ENCODE assay signal across 9 cellular contexts in genomic region chr2:26970928-26971627, GRCh38. TPM values are rescaled to one million over a fixed set of nuclear protein-coding genes. Genes with fewer than 3 reads are reported as not detected.
DNase-seq lines count a peak whose midpoint lies in the region; ATAC-seq, FAIRE-seq and TF ChIP-seq lines count a peak whose summit lies in the region.
"Had no signal": no experiment of that assay in that cellular context is flagged by ENCODE, and none has a peak within 500 bp of the region (broad histone marks: within the 10 kb centered on the region; RNA-seq: fewer than 3 reads in every experiment).

No MANE protein-coding gene starts in this region.

- H3K27ac ChIP-seq in SJSA1 (no peak overlapping the region), endodermal cell (ENCODE audit: low read depth, low read length) (no peak overlapping the region), muscle layer of colon (ENCODE audit: low read depth, low read length) (peak overlapping the region; percentile 78)

- intact Hi-C loops in Right ventricle myocardium inferior (cut with DNase I) (loop anchor here (2.0 to 5.0 kb wide), 2 partner anchors 46 to 241 kb away; partner anchors contain the start of genes ATRAID and SLC5A6), cardiac septum (cut with DNase I) (loop anchor here (10.0 kb wide), 1 partner anchor 304 kb away; the partner anchor contains the start of gene DNAJC5G)

- H3K27ac Mint-ChIP-seq in endodermal cell: no peak overlapping the region

- peaks cover 17% of the 10 kb centered on the region for H3K4me1 ChIP-seq in SJSA1 (replicated peaks)
- H3K4me1 ChIP-seq in endodermal cell (ENCODE audit: control insufficient read depth, insufficient read depth, low read length): peaks cover 5% of the 10 kb centered on the region
- H3K4me1 ChIP-seq in muscle layer of colon (ENCODE audit: insufficient read depth, low read length): peaks cover 17% of the 10 kb centered on the region

- no peaks in the 10 kb centered on the region for H3K9me3 Mint-ChIP-seq in endodermal cell

- H3K36me3 ChIP-seq in SJSA1: no peaks in the 10 kb centered on the region
- no peaks in the 10 kb centered on the region for H3K36me3 ChIP-seq in endodermal cell (ENCODE audit: control insufficient read depth, insufficient read depth, low read length)
- H3K36me3 ChIP-seq in muscle layer of colon (ENCODE audit: insufficient read depth, low read length): no peaks in the 10 kb centered on the region

- 12 to 24% methylated on average over 5 to 34 of the region's 34 CpGs for WGBS in endodermal cell (ENCODE audit: insufficient coverage in 1 of 2, insufficient read length in 1 of 2), 2 experiments

- DNase-seq in Right ventricle myocardium inferior (ENCODE audit: missing footprints) (no peak), cardiac septum (ENCODE audit: low spot score) (no peak), SJSA1 (ENCODE audit: low read depth in 1 of 2, low spot score in 2 of 2) (no peak), endodermal cell (peak; percentile 76), urothelium cell line (ENCODE audit: low spot score) (no peak), AML-193 (lab: John Stamatoyannopoulos, UW) (no peak)

- TF ChIP-seq CTCF in endodermal cell (conservative IDR thresholded peaks at IDR 0.05): no peak

- H3K4me3 Mint-ChIP-seq in endodermal cell: peak overlapping the region; percentile 67

- no peaks in the 10 kb centered on the region for H3K9me3 ChIP-seq in SJSA1 (replicated peaks)
- H3K9me3 ChIP-seq in endodermal cell (ENCODE audit: control insufficient read depth, low read length): no peaks in the 10 kb centered on the region
- no peaks in the 10 kb centered on the region for H3K9me3 ChIP-seq in muscle layer of colon (ENCODE audit: low read length)

- peak overlapping the region; percentile 55 for H3K4me3 ChIP-seq in SJSA1
- H3K4me3 ChIP-seq in endodermal cell (ENCODE audit: low read length): peak overlapping the region; percentile 81
- H3K4me3 ChIP-seq in muscle layer of colon (ENCODE audit: low read depth in 1 of 2, low read length in 2 of 2): peak overlapping the region; percentile 81 to 86

- H3K36me3 Mint-ChIP-seq in endodermal cell (ENCODE audit: low read depth): no peaks in the 10 kb centered on the region

- no peak for FAIRE-seq in urothelium cell line (lab: Jason Lieb, UNC)
- FAIRE-seq: endometrium had no signal

- H3K27me3 Mint-ChIP-seq in endodermal cell (ENCODE audit: insufficient read depth): peaks cover 78% of the 10 kb centered on the region

- H3K9ac ChIP-seq in endodermal cell (ENCODE audit: extremely low read depth, low read length, poor library complexity, severe bottlenecking) (peak overlapping the region; percentile 32), muscle layer of colon (ENCODE audit: low read length) (peak overlapping the region; percentile 73)

- H3K27me3 ChIP-seq in SJSA1 (replicated peaks): no peaks in the 10 kb centered on the region
- H3K27me3 ChIP-seq in endodermal cell (ENCODE audit: control insufficient read depth, insufficient read depth, low read length, poor library complexity, severe bottlenecking): peaks cover 56% of the 10 kb centered on the region
- H3K27me3 ChIP-seq in muscle layer of colon (ENCODE audit: control insufficient read depth in 1 of 2, insufficient read depth in 2 of 2, low read length in 2 of 2): no peaks in the 10 kb centered on the region

- H3K4me1 Mint-ChIP-seq in endodermal cell: peaks cover 7% of the 10 kb centered on the region

- ATAC-seq in Right ventricle myocardium inferior: peak; percentile 33
- no peak for ATAC-seq in HG03139 (IDR thresholded peaks at IDR 0.05; ENCODE audit: unreplicated experiment)

RNA-seq across cellular contexts. Expression of gene MAPRE3, which starts 0.6 kb away (rescaled TPM):
- total RNA-seq in Right ventricle myocardium inferior: 58.9 TPM
- 43.1 TPM for total RNA-seq in cardiac septum
- 0.50 and 3.3 TPM in 2 replicates for total RNA-seq in SJSA1 (2014; rRNA removed; shearing (Covaris generic))
- 1 to 10 TPM; 3.2 to 4.4 TPM for total RNA-seq in endodermal cell
- 26.1 TPM for polyA plus RNA-seq in endodermal cell (2013, experiment 1 of 2)
- 23.8 TPM for polyA plus RNA-seq in endodermal cell (2013, experiment 2 of 2)
